ENCODE assay signal across 14 cellular contexts in the genomic region with DNA sequence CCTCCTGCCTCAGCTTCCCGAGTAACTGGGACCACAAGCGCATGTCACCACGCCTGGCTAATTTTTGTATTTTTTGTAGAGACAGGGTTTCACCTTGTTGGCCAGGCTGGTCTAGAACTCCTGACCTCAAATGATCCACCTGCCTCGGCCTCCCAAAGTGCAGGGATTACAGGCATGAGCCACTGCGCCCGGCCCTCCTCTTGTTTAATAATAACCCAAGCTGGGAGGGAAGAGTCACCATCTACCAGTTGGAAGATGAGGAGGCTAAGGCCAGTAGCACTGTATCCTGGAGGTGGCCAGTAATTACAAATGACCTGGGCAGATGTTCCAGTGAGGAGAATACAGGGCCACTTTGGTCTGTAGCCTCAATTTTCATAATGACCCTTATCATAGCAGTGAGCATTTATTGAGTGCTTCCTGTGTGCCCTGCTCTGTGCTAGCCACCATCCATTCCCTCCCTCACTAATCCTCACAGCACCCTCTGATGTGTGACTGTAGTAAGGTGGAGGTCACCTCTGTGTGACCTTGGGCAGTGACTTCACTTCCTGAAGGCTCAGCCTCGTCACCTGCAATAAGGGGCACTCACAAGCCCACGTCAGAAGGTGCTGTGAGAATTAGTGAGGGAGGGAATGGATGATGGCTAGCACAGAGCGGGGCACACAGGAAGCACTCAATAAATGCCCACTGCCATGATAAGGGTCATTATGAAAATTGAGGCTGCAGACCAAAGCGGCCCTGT.
DNase-seq lines count a peak whose midpoint lies in the region; ATAC-seq, FAIRE-seq and TF ChIP-seq lines count a peak whose summit lies in the region.
"Had no signal": no experiment of that assay in that cellular context is flagged by ENCODE, and none has a peak within 500 bp of the region (broad histone marks: within the 10 kb centered on the region; RNA-seq: fewer than 3 reads in every experiment).

No MANE protein-coding gene starts in this region.

- ATAC-seq in stimulated activated memory B cell treated with anti-CD40 and anti-IgM and Interleukin-4, amounts not matched to agents 10 μg/mL and 1 μg/mL and 100 μg/mL, for 72 hours: no peak

- H3K27me3 ChIP-seq in MM.1S (replicated peaks; ENCODE audit: insufficient read depth, low read length) (no peaks in the 10 kb centered on the region), WERI-Rb-1 (ENCODE audit: insufficient read depth, low read depth, severe bottlenecking) (no peaks in the 10 kb centered on the region)

- H3K36me3 ChIP-seq in MM.1S (replicated peaks; ENCODE audit: insufficient read depth, low read length) (no peaks in the 10 kb centered on the region), WERI-Rb-1 (no peaks in the 10 kb centered on the region)
- H3K36me3 ChIP-seq: HAP-1 had no signal

- H3K9ac ChIP-seq in MM.1S (ENCODE audit: low read length): no peak overlapping the region

- no peak overlapping the region for H2AFZ ChIP-seq in MM.1S (ENCODE audit: low read length)

- peaks cover 34% of the 10 kb centered on the region for H3K4me1 ChIP-seq in MM.1S (ENCODE audit: low read length)

- peaks cover 2% of the 10 kb centered on the region for H3K27me3 Mint-ChIP-seq in dendritic cell treated with granulocyte-macrophage colony-stimulating factor and Interleukin-4, amounts not matched to agents 40 ng/mL and 50 ng/mL, for 4 days
- no peaks in the 10 kb centered on the region for H3K27me3 Mint-ChIP-seq in stimulated activated memory B cell treated with anti-CD40 and anti-IgM and Interleukin-4, amounts not matched to agents 10 μg/mL and 1 μg/mL and 100 μg/mL, for 72 hours

- H3F3A ChIP-seq in MM.1S (ENCODE audit: insufficient read depth, low read length): peaks cover 14% of the 10 kb centered on the region

- H3K4me3 Mint-ChIP-seq in dendritic cell treated with granulocyte-macrophage colony-stimulating factor and Interleukin-4, amounts not matched to agents 40 ng/mL and 50 ng/mL, for 4 days: no peak overlapping the region
- H3K4me3 Mint-ChIP-seq in stimulated activated memory B cell treated with anti-CD40 and anti-IgM and Interleukin-4, amounts not matched to agents 10 μg/mL and 1 μg/mL and 100 μg/mL, for 72 hours: no peak overlapping the region

- TF ChIP-seq CTCF in MM.1S (IDR thresholded peaks at IDR 0.05; ENCODE audit: low read length): no peak
- TF ChIP-seq CTCF in WERI-Rb-1 (IDR thresholded peaks at IDR 0.05; ENCODE audit: low read depth, low read length): no peak

- H3K4me1 Mint-ChIP-seq in dendritic cell treated with granulocyte-macrophage colony-stimulating factor and Interleukin-4, amounts not matched to agents 40 ng/mL and 50 ng/mL, for 4 days (ENCODE audit: low read depth): peaks cover 61% of the 10 kb centered on the region
- peaks cover 44% of the 10 kb centered on the region for H3K4me1 Mint-ChIP-seq in stimulated activated memory B cell treated with anti-CD40 and anti-IgM and Interleukin-4, amounts not matched to agents 10 μg/mL and 1 μg/mL and 100 μg/mL, for 72 hours

- no peaks in the 10 kb centered on the region for H3K9me3 Mint-ChIP-seq in dendritic cell treated with granulocyte-macrophage colony-stimulating factor and Interleukin-4, amounts not matched to agents 40 ng/mL and 50 ng/mL, for 4 days
- H3K9me3 Mint-ChIP-seq in stimulated activated memory B cell treated with anti-CD40 and anti-IgM and Interleukin-4, amounts not matched to agents 10 μg/mL and 1 μg/mL and 100 μg/mL, for 72 hours: no peaks in the 10 kb centered on the region

- intact Hi-C loops in dendritic cell treated with granulocyte-macrophage colony-stimulating factor and Interleukin-4, amounts not matched to agents 40 ng/mL and 50 ng/mL, for 4 days (cut with micrococcal nuclease): loop anchor here (1.0 to 2.0 kb wide), 2 partner anchors 17 to 146 kb away; a partner anchor contains a TSS

- H3K9me2 ChIP-seq in MM.1S (replicated peaks; ENCODE audit: insufficient read depth, low read length): no peaks in the 10 kb centered on the region

- H3K79me2 ChIP-seq in MM.1S (ENCODE audit: low read length): peaks cover 27% of the 10 kb centered on the region

- no peak for TF ChIP-seq POLR2A in GM12891 (IDR thresholded peaks at IDR 0.05; ENCODE audit: low read depth, low read length)

- no peak overlapping the region for H3K4me3 ChIP-seq in MM.1S (ENCODE audit: low read length)
- H3K4me3 ChIP-seq in WERI-Rb-1 (ENCODE audit: low read depth, low read length): no peak overlapping the region
- H3K4me3 ChIP-seq: HAP-1 had no signal

- FAIRE-seq in GM12891 (lab: Jason Lieb, UNC): peak; percentile 95
- FAIRE-seq: G401.6 had no signal

- H3K9me3 ChIP-seq in MM.1S (replicated peaks; ENCODE audit: insufficient read depth, low read length): no peaks in the 10 kb centered on the region
- no peaks in the 10 kb centered on the region for H3K9me3 ChIP-seq in WERI-Rb-1 (ENCODE audit: severe bottlenecking)
- H3K9me3 ChIP-seq: HAP-1 had no signal

- H4K20me1 ChIP-seq in MM.1S (ENCODE audit: insufficient read depth, low read length): no peaks in the 10 kb centered on the region

- peak overlapping the region; percentile 94; the same call in 1 of the 2 replicates for H3K4me2 ChIP-seq in MM.1S (ENCODE audit: low read depth, low read length)

- no peak for DNase-seq in GM12891 (ENCODE audit: insufficient read length, low spot score)
- DNase-seq in MM.1S: no peak
- no peak for DNase-seq in C1 segment of cervical spinal cord (lab: John Stamatoyannopoulos, UW)
- no peak for DNase-seq in WERI-Rb-1
- DNase-seq in germinal center (ENCODE audit: low spot score): no peak
- DNase-seq: activated naive CD4-positive, alpha-beta T cell treated with anti-CD3 and anti-CD28 coated beads, Interleukin-2, amount 50 U/mL, for 16 hours; KBM-7; NCI-H1417 treated with DMSO at 0.1 percent for 48 hours; stimulated activated CD4-positive, alpha-beta T cell treated with anti-CD3 and anti-CD28 coated beads, Interleukin-1b, Interleukin-23, amount 100 ng/mL, for 48 hours; SW 1271 had no signal

- peaks cover 13% of the 10 kb centered on the region for H3K36me3 Mint-ChIP-seq in dendritic cell treated with granulocyte-macrophage colony-stimulating factor and Interleukin-4, amounts not matched to agents 40 ng/mL and 50 ng/mL, for 4 days (ENCODE audit: low read depth)
- peaks cover 47% of the 10 kb centered on the region for H3K36me3 Mint-ChIP-seq in stimulated activated memory B cell treated with anti-CD40 and anti-IgM and Interleukin-4, amounts not matched to agents 10 μg/mL and 1 μg/mL and 100 μg/mL, for 72 hours

- H3K27ac ChIP-seq in MM.1S (ENCODE audit: low read length) (peak overlapping the region; percentile 76; the same call in 1 of the 2 replicates), WERI-Rb-1 (no peak overlapping the region)

- peak overlapping the region; percentile 81 for H3K27ac Mint-ChIP-seq in dendritic cell treated with granulocyte-macrophage colony-stimulating factor and Interleukin-4, amounts not matched to agents 40 ng/mL and 50 ng/mL, for 4 days
- H3K27ac Mint-ChIP-seq in stimulated activated memory B cell treated with anti-CD40 and anti-IgM and Interleukin-4, amounts not matched to agents 10 μg/mL and 1 μg/mL and 100 μg/mL, for 72 hours: peak overlapping the region; percentile 87

TF ChIP-seq in GM12891, 5 proteins besides CTCF, POLR2A, EP300 and RAD21:
- TF ChIP-seq POLR2AphosphoS5 (IDR thresholded peaks at IDR 0.05; ENCODE audit: low read depth, low read length) (no peak), POU2F2 (IDR thresholded peaks at IDR 0.05; ENCODE audit: low read depth, low read length) (no peak), PAX5 (IDR thresholded peaks at IDR 0.05; ENCODE audit: insufficient read depth, low read length, severe bottlenecking) (no peak), TAF1 (IDR thresholded peaks at IDR 0.05; ENCODE audit: low read depth, low read length) (no peak), SPI1 (IDR thresholded peaks at IDR 0.05; ENCODE audit: low read depth, low read length) (no peak)
